ENCODE assay signal across 22 cellular contexts in genomic region chr16:35629001-35629400, GRCh38.
"Had no signal": no experiment of that assay in that cellular context is flagged by ENCODE, and none has a peak within 500 bp of the region (broad histone marks: within the 10 kb centered on the region; RNA-seq: fewer than 3 reads in every experiment).

No MANE protein-coding gene starts in this region.

- ATAC-seq: effector memory CD8-positive, alpha-beta T cell; foreskin keratinocyte; left colon; left ventricle myocardium superior; natural killer cell treated with Interleukin-12 subunit alpha and Interleukin-12 subunit beta and Interleukin-15 and Interleukin-18, amount 100 ng/mL, for 72 hours; right cardiac atrium had no signal

- H3K27me3 ChIP-seq: esophagus squamous epithelium, foreskin keratinocyte, neural progenitor cell, ovary, stomach, transverse colon had no signal

- H3K36me3 ChIP-seq: esophagus squamous epithelium, neural progenitor cell, ovary, stomach, thoracic aorta, transverse colon had no signal

- H3K4me3 ChIP-seq: esophagus squamous epithelium, lung, neural progenitor cell, ovary, stomach, thoracic aorta, transverse colon had no signal

- H3K4me1 ChIP-seq: esophagus squamous epithelium, foreskin keratinocyte, neural progenitor cell, stomach, transverse colon had no signal

- H3K27ac ChIP-seq: epithelial cell of prostate, esophagus squamous epithelium, foreskin keratinocyte, neural progenitor cell, ovary, stomach, thoracic aorta, transverse colon had no signal

- H3K9me3 ChIP-seq: esophagus squamous epithelium, thoracic aorta, transverse colon had no signal

- DNase-seq: effector memory CD8-positive, alpha-beta T cell; esophagus squamous epithelium; foreskin keratinocyte; kidney; left colon; left ventricle myocardium superior; mesenchymal stem cell; midbrain; nucleus accumbens; ovary; right cardiac atrium; small intestine; stimulated activated CD4-positive, alpha-beta T cell treated with anti-CD3 and anti-CD28 coated beads, Interleukin-12 subunit alpha, Interleukin-12 subunit beta, amount 100 ng/mL, for 4 hours; stimulated activated naive CD4-positive, alpha-beta T cell; stomach; substantia nigra; transverse colon had no signal
